ENCODE assay signal across 1 cellular context in genomic region chr7:101554584-101555268, GRCh38.
TF ChIP-seq lines count a peak whose summit lies in the region.

No MANE protein-coding gene starts in this region.

TF ChIP-seq in HEK293, 187 proteins besides CTCF, POLR2A, EP300 and RAD21 (continued from another document):
- TF ChIP-seq ZNF398 (tag by site-specific recombination; IDR thresholded peaks at IDR 0.05) (no peak), SCRT2 (tag by site-specific recombination; IDR thresholded peaks at IDR 0.05) (peak; percentile 95), ZNF514 (tag by site-specific recombination; IDR thresholded peaks at IDR 0.05) (no peak), ZNF148 (tag by site-specific recombination; IDR thresholded peaks at IDR 0.05; ENCODE audit: borderline replicate concordance) (no peak), ZNF610 (tag by site-specific recombination; IDR thresholded peaks at IDR 0.05; ENCODE audit: borderline replicate concordance) (no peak), TSHZ1 (tag by site-specific recombination; IDR thresholded peaks at IDR 0.05; ENCODE audit: borderline replicate concordance) (no peak)
